Comparison of ENCODE assay signal across 8 cellular contexts in the genomic region with DNA sequence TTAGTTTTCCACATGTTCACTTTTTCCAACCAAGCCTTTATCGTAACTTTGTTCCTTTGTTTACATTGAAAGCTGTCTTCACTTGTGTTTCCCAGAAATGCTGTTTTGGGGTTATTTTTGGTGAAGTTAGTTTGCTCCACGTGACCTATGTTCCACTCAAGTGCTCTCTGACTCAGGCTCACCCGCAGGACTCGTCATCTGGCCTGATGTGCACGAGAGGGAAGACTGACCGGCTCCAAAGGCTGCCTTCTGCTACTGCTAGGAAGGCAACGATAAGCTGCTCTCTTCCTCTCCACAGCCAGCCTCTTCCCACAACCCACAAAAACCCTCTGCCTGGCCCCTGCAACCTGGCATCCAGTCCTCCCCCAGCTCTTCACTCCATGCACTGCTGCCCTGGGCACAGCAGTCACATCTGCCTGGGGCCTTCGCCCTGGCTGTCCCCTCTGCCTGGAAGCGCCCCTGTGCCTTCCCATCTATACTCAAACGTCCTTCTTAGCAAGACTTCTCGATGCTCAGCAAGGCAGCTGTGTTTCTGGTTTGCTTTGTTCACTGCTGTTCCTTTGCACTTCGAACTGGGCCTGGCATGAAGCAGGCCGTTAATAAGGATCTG. TPM values are rescaled to one million over a fixed set of nuclear protein-coding genes. Genes with fewer than 3 reads are reported as not detected.
DNase-seq lines count a peak whose midpoint lies in the region; ATAC-seq and TF ChIP-seq lines count a peak whose summit lies in the region.

No MANE protein-coding gene starts in this region.

- no peaks in the 10 kb centered on the region for H3K27me3 Mint-ChIP-seq in CD4-positive, CD25-positive, alpha-beta regulatory T cell
- no peaks in the 10 kb centered on the region for H3K27me3 Mint-ChIP-seq in activated CD4-positive, alpha-beta T cell treated with anti-CD3 and anti-CD28 coated beads, Interleukin-2, amount 10 ng/mL, durations not matched to agents 7 days and 5 days
- peaks cover 2% of the 10 kb centered on the region for H3K27me3 Mint-ChIP-seq in endothelial cell (ENCODE audit: unreplicated experiment)

- peak overlapping the region; percentile 62 for H3K4me3 ChIP-seq in CD4-positive, CD25-positive, alpha-beta regulatory T cell (ENCODE audit: low read depth, low read length)
- H3K4me3 ChIP-seq in mucosa of stomach (ENCODE audit: low read length) (no peak overlapping the region), MM.1S (ENCODE audit: low read length) (no peak overlapping the region)

- H3K4me2 ChIP-seq in MM.1S (ENCODE audit: low read depth, low read length), result no peak overlapping the region

- POLR2A ChIA-PET in activated CD4-positive, alpha-beta T cell treated with anti-CD3 and anti-CD28 coated beads, Interleukin-2, amount 10 ng/mL, durations not matched to agents 7 days and 5 days (lab: Charles Lee), result no interaction called here

- H3K4me1 ChIP-seq in CD4-positive, CD25-positive, alpha-beta regulatory T cell (ENCODE audit: control insufficient read depth, insufficient read depth, low read length, poor library complexity, severe bottlenecking), result peaks cover 30% of the 10 kb centered on the region
- H3K4me1 ChIP-seq in mucosa of stomach (ENCODE audit: control insufficient read depth, insufficient read depth, low read length) (peaks cover 23% of the 10 kb centered on the region), MM.1S (ENCODE audit: low read length) (no peaks in the 10 kb centered on the region)

- H2AFZ ChIP-seq in MM.1S (ENCODE audit: low read length), result no peak overlapping the region

- H3K9ac ChIP-seq in mucosa of stomach (ENCODE audit: low read length) (peak overlapping the region; percentile 42), MM.1S (ENCODE audit: low read length) (no peak overlapping the region)

- H3K4me3 Mint-ChIP-seq in CD4-positive, CD25-positive, alpha-beta regulatory T cell, result peak overlapping the region; percentile 52 to 86 (median 80)
- peak overlapping the region; percentile 54 for H3K4me3 Mint-ChIP-seq in activated CD4-positive, alpha-beta T cell treated with anti-CD3 and anti-CD28 coated beads, Interleukin-2, amount 10 ng/mL, durations not matched to agents 7 days and 5 days
- peak overlapping the region; percentile 82 for H3K4me3 Mint-ChIP-seq in endothelial cell (ENCODE audit: unreplicated experiment)

- CTCF ChIA-PET in activated CD4-positive, alpha-beta T cell treated with anti-CD3 and anti-CD28 coated beads, Interleukin-2, amount 10 ng/mL, durations not matched to agents 7 days and 5 days (lab: Charles Lee), result interaction anchor here (1.2 to 1.7 kb wide), 4 partner anchors 11 to 148 kb away, joined by 3 to 4 read pairs (median 4); a partner anchor contains a TSS

- no peaks in the 10 kb centered on the region for H3F3A ChIP-seq in MM.1S (ENCODE audit: insufficient read depth, low read length)

- DNase-seq in CD4-positive, CD25-positive, alpha-beta regulatory T cell, result peak in 1 of 3 donors; percentile 36
- DNase-seq in HT-29 (ENCODE audit: low spot score), result peak; percentile 49
- DNase-seq in activated CD4-positive, alpha-beta T cell treated with anti-CD3 and anti-CD28 coated beads, Interleukin-2, amount 10 ng/mL, durations not matched to agents 7 days and 5 days, result no peak
- peak; percentile 45 for DNase-seq in endothelial cell (ENCODE audit: low spot score)
- peak; percentile 55 for DNase-seq in superior temporal gyrus (ENCODE audit: extremely low spot score)
- DNase-seq in NCI-H1417 treated with DMSO at 0.1 percent for 48 hours (lab: John Stamatoyannopoulos, UW), result no peak
- DNase-seq in MM.1S, result no peak

- ATAC-seq in CD4-positive, CD25-positive, alpha-beta regulatory T cell (ENCODE audit: low read depth in 2 of 2), result peak; percentile 32 to 49

- peak overlapping the region; percentile 35 for H3K27ac ChIP-seq in CD4-positive, CD25-positive, alpha-beta regulatory T cell (ENCODE audit: insufficient read depth, low read length, poor library complexity, severe bottlenecking)
- no peak overlapping the region for H3K27ac ChIP-seq in MM.1S (ENCODE audit: low read length)

- no peaks in the 10 kb centered on the region for H3K27me3 ChIP-seq in CD4-positive, CD25-positive, alpha-beta regulatory T cell (ENCODE audit: control insufficient read depth, insufficient read depth, low read length)
- H3K27me3 ChIP-seq in mucosa of stomach (ENCODE audit: control insufficient read depth, insufficient read depth, low read length), result no peaks in the 10 kb centered on the region
- no peaks in the 10 kb centered on the region for H3K27me3 ChIP-seq in MM.1S (replicated peaks; ENCODE audit: insufficient read depth, low read length)

- peaks cover 9% of the 10 kb centered on the region for H3K36me3 ChIP-seq in CD4-positive, CD25-positive, alpha-beta regulatory T cell (ENCODE audit: control insufficient read depth, insufficient read depth, low read length)
- no peaks in the 10 kb centered on the region for H3K36me3 ChIP-seq in mucosa of stomach (ENCODE audit: control insufficient read depth, insufficient read depth, low read length)
- H3K36me3 ChIP-seq in MM.1S (replicated peaks; ENCODE audit: insufficient read depth, low read length), result no peaks in the 10 kb centered on the region

- no peaks in the 10 kb centered on the region for H3K36me3 Mint-ChIP-seq in CD4-positive, CD25-positive, alpha-beta regulatory T cell
- H3K36me3 Mint-ChIP-seq in activated CD4-positive, alpha-beta T cell treated with anti-CD3 and anti-CD28 coated beads, Interleukin-2, amount 10 ng/mL, durations not matched to agents 7 days and 5 days (ENCODE audit: low read depth), result no peaks in the 10 kb centered on the region
- no peaks in the 10 kb centered on the region for H3K36me3 Mint-ChIP-seq in endothelial cell (ENCODE audit: low read depth, unreplicated experiment)

- H3K9me2 ChIP-seq in MM.1S (replicated peaks; ENCODE audit: insufficient read depth, low read length), result no peaks in the 10 kb centered on the region

- H3K27ac Mint-ChIP-seq in CD4-positive, CD25-positive, alpha-beta regulatory T cell, result peak overlapping the region; percentile 92 to 99 (median 96)
- H3K27ac Mint-ChIP-seq in activated CD4-positive, alpha-beta T cell treated with anti-CD3 and anti-CD28 coated beads, Interleukin-2, amount 10 ng/mL, durations not matched to agents 7 days and 5 days, result peak overlapping the region; percentile 69
- peak overlapping the region; percentile 99 for H3K27ac Mint-ChIP-seq in endothelial cell (ENCODE audit: unreplicated experiment)

- H3K9me3 Mint-ChIP-seq in CD4-positive, CD25-positive, alpha-beta regulatory T cell, result no peaks in the 10 kb centered on the region
- no peaks in the 10 kb centered on the region for H3K9me3 Mint-ChIP-seq in activated CD4-positive, alpha-beta T cell treated with anti-CD3 and anti-CD28 coated beads, Interleukin-2, amount 10 ng/mL, durations not matched to agents 7 days and 5 days
- no peaks in the 10 kb centered on the region for H3K9me3 Mint-ChIP-seq in endothelial cell (ENCODE audit: unreplicated experiment)

- peaks cover 27 to 76% (median 39%) of the 10 kb centered on the region in 4 donors for H3K4me1 Mint-ChIP-seq in CD4-positive, CD25-positive, alpha-beta regulatory T cell
- peaks cover 39% of the 10 kb centered on the region for H3K4me1 Mint-ChIP-seq in activated CD4-positive, alpha-beta T cell treated with anti-CD3 and anti-CD28 coated beads, Interleukin-2, amount 10 ng/mL, durations not matched to agents 7 days and 5 days
- H3K4me1 Mint-ChIP-seq in endothelial cell (ENCODE audit: unreplicated experiment), result peaks cover 60% of the 10 kb centered on the region

- H4K20me1 ChIP-seq in MM.1S (ENCODE audit: insufficient read depth, low read length), result no peaks in the 10 kb centered on the region

- H3K79me2 ChIP-seq in MM.1S (ENCODE audit: low read length), result no peaks in the 10 kb centered on the region

- H3K9me3 ChIP-seq in CD4-positive, CD25-positive, alpha-beta regulatory T cell (ENCODE audit: control insufficient read depth in 2 of 2, low read length in 2 of 2), result no peaks in the 10 kb centered on the region
- no peaks in the 10 kb centered on the region for H3K9me3 ChIP-seq in mucosa of stomach (ENCODE audit: control insufficient read depth, low read length)
- H3K9me3 ChIP-seq in MM.1S (replicated peaks; ENCODE audit: insufficient read depth, low read length), result no peaks in the 10 kb centered on the region

- TF ChIP-seq CTCF in endothelial cell (IDR thresholded peaks at IDR 0.05; ENCODE audit: unreplicated experiment) (no peak), MM.1S (IDR thresholded peaks at IDR 0.05; ENCODE audit: low read length) (no peak)

RNA-seq across cellular contexts. Expression of a gene that starts 28.0 kb away (rescaled TPM):
- total RNA-seq in CD4-positive, CD25-positive, alpha-beta regulatory T cell, result 33.7 TPM
- 1 to 10 TPM; 1.6 to 2.2 (median 1.8) TPM for polyA plus RNA-seq in CD4-positive, CD25-positive, alpha-beta regulatory T cell
- total RNA-seq in HT-29 (2014; rRNA removed; shearing (Covaris generic)), result 8.6 and 13.8 TPM in 2 replicates
- 1 to 10 TPM; 7.6 to 7.9 TPM for total RNA-seq in activated CD4-positive, alpha-beta T cell treated with anti-CD3 and anti-CD28 coated beads, Interleukin-2, amount 10 ng/mL, durations not matched to agents 7 days and 5 days
- 50.4 TPM for total RNA-seq in endothelial cell (ENCODE audit: unreplicated experiment)

Comparison
In these comparisons a context has a peak if more than half of its experiments do, and no peak if none do; other contexts are left out.
1. DNase-seq: peak in HT-29 (single experiment), endothelial cell (single experiment) and superior temporal gyrus (single experiment); none in activated CD4-positive, alpha-beta T cell treated with anti-CD3 and anti-CD28 coated beads, Interleukin-2, amount 10 ng/mL, durations not matched to agents 7 days and 5 days (single experiment), NCI-H1417 treated with DMSO at 0.1 percent for 48 hours (single experiment) and MM.1S (single experiment).
2. Peak in every context shown above with its lines, with median percentiles within 50 percentile points of each other: H3K27ac Mint-ChIP-seq and H3K4me3 Mint-ChIP-seq.